Comparison of ENCODE assay signal across 10 cellular contexts in the genomic region with DNA sequence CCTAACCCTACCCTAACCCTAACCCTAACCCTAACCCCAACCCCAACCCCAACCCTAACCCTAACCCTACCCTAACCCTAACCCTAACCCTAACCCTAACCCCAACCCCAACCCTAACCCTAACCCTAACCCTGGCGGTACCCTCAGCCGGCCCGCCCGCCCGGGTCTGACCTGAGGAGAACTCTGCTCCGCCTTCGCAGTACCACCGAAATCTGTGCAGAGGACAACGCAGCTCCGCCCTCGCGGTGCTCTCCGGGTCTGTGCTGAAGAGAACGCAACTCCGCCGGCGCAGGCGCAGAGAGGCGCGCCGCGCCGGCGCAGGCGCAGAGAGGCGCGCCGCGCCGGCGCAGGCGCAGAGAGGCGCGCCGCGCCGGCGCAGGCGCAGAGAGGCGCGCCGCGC. TPM values are rescaled to one million over a fixed set of nuclear protein-coding genes. Genes with fewer than 3 reads are reported as not detected.
A peak's percentile ranks its signal among the peaks of the same experiment; 100 is the strongest.
DNase-seq lines count a peak whose midpoint lies in the region; ATAC-seq and TF ChIP-seq lines count a peak whose summit lies in the region.
"Not testable (repeated sequence)": the region's sequence is repeated elsewhere in the genome, so short reads cannot be mapped to it uniquely, and the experiment has no call there.
"Had no signal": no experiment of that assay in that cellular context is flagged by ENCODE, and none has a peak within 500 bp of the region (broad histone marks: within the 10 kb centered on the region; RNA-seq: fewer than 3 reads in every experiment).

No MANE protein-coding gene starts in this region.

- ATAC-seq in PC-3, right lobe of liver, upper lobe of right lung: not testable (repeated sequence)
- peak; percentile 24 for ATAC-seq in stimulated activated memory B cell treated with anti-CD40 and anti-IgM and Interleukin-4, amounts not matched to agents 10 μg/mL and 1 μg/mL and 100 μg/mL, for 72 hours

- H2BK12ac ChIP-seq in trophoblast cell (ENCODE audit: low read length), result not testable (repeated sequence)

- intact Hi-C loops in PC-3 (cut with micrococcal nuclease); activated CD4-positive, alpha-beta T cell treated with anti-CD3 and anti-CD28 coated beads, Interleukin-2, amount 10 ng/mL, durations not matched to agents 24 days and 14 days (cut with micrococcal nuclease); right lobe of liver (cut with DNase I); upper lobe of right lung (cut with DNase I): not testable (repeated sequence)

- CTCF ChIA-PET in PC-3 (lab: Charles Lee), result not testable (repeated sequence)

- H4K20me1 ChIP-seq in PC-3 (ENCODE audit: low read length), result not testable (repeated sequence)

- H3K27ac Mint-ChIP-seq in activated CD4-positive, alpha-beta T cell treated with anti-CD3 and anti-CD28 coated beads, Interleukin-2, amount 10 ng/mL, durations not matched to agents 24 days and 14 days; stimulated activated memory B cell treated with anti-CD40 and anti-IgM and Interleukin-4, amounts not matched to agents 10 μg/mL and 1 μg/mL and 100 μg/mL, for 72 hours: not testable (repeated sequence)

- not testable (repeated sequence) for H4K91ac ChIP-seq in trophoblast cell (ENCODE audit: low read depth, low read length)

- H3K18ac ChIP-seq in trophoblast cell (ENCODE audit: low read length), result not testable (repeated sequence)

- not testable (repeated sequence) for H3K4me2 ChIP-seq in PC-3 (ENCODE audit: low read length); trophoblast cell (ENCODE audit: low read length)

- not testable (repeated sequence) for H2BK5ac ChIP-seq in trophoblast cell (ENCODE audit: low read depth, low read length, poor library complexity)

- H3K79me2 ChIP-seq in PC-3 (ENCODE audit: low read length); trophoblast cell (ENCODE audit: control insufficient read depth, insufficient read depth, low read length, poor library complexity): not testable (repeated sequence)

- not testable (repeated sequence) for H3K36me3 Mint-ChIP-seq in activated CD4-positive, alpha-beta T cell treated with anti-CD3 and anti-CD28 coated beads, Interleukin-2, amount 10 ng/mL, durations not matched to agents 24 days and 14 days (ENCODE audit: low read depth); stimulated activated memory B cell treated with anti-CD40 and anti-IgM and Interleukin-4, amounts not matched to agents 10 μg/mL and 1 μg/mL and 100 μg/mL, for 72 hours

- not testable (repeated sequence) for H3K9me2 ChIP-seq in PC-3 (replicated peaks; ENCODE audit: low read length)

- not testable (repeated sequence) for H3K79me1 ChIP-seq in trophoblast cell (ENCODE audit: low read length)

- not testable (repeated sequence) for H2BK120ac ChIP-seq in trophoblast cell (ENCODE audit: insufficient read depth, low read length, poor library complexity)

- not testable (repeated sequence) for H3K27me3 ChIP-seq in PC-3 (ENCODE audit: low read length); right lobe of liver; trophoblast cell (ENCODE audit: insufficient read depth, low read length); upper lobe of right lung

- not testable (repeated sequence) for H3K9me3 Mint-ChIP-seq in activated CD4-positive, alpha-beta T cell treated with anti-CD3 and anti-CD28 coated beads, Interleukin-2, amount 10 ng/mL, durations not matched to agents 24 days and 14 days; stimulated activated memory B cell treated with anti-CD40 and anti-IgM and Interleukin-4, amounts not matched to agents 10 μg/mL and 1 μg/mL and 100 μg/mL, for 72 hours

- H3K36me3 ChIP-seq in PC-3 (ENCODE audit: low read depth, low read length); right lobe of liver; trophoblast cell (ENCODE audit: control insufficient read depth in 1 of 2, insufficient read depth in 2 of 2, low read length in 2 of 2); upper lobe of right lung: not testable (repeated sequence)

- not testable (repeated sequence) for BruUV-seq in PC-3 (replicated peaks; lab: Mats Ljungman, UMichigan)

- not testable (repeated sequence) for H3K9me3 ChIP-seq in PC-3 (ENCODE audit: low read length); right lobe of liver; trophoblast cell (ENCODE audit: insufficient read depth, low read depth, low read length); upper lobe of right lung

- H3K4me3 Mint-ChIP-seq in activated CD4-positive, alpha-beta T cell treated with anti-CD3 and anti-CD28 coated beads, Interleukin-2, amount 10 ng/mL, durations not matched to agents 24 days and 14 days; stimulated activated memory B cell treated with anti-CD40 and anti-IgM and Interleukin-4, amounts not matched to agents 10 μg/mL and 1 μg/mL and 100 μg/mL, for 72 hours: not testable (repeated sequence)

- H3F3A ChIP-seq in PC-3 (ENCODE audit: low read length, unreplicated experiment), result not testable (repeated sequence)

- H4K12ac ChIP-seq in trophoblast cell (ENCODE audit: low read depth, low read length), result not testable (repeated sequence)

- DNase-seq in PC-3 (peak; percentile 0), fibroblast of villous mesenchyme (ENCODE audit: low read depth) (peak; percentile 49), right lobe of liver (peak in 2 of 3 donors; percentile 53 to 68), trophoblast cell (peak; percentile 31 to 76), upper lobe of right lung (peak; percentile 66)
- peak; percentile 54 for DNase-seq in activated CD4-positive, alpha-beta T cell treated with anti-CD3 and anti-CD28 coated beads, Interleukin-2, amount 10 ng/mL, durations not matched to agents 24 days and 14 days

- H3K4me1 ChIP-seq in PC-3 (ENCODE audit: insufficient read depth, low read length); right lobe of liver; trophoblast cell (ENCODE audit: control insufficient read depth in 1 of 2, insufficient read depth in 2 of 2, low read length in 2 of 2); upper lobe of right lung: not testable (repeated sequence)

- WGBS in right lobe of liver (ENCODE audit: insufficient coverage, low coverage, low lambda C conversion rate, missing lambda C conversion rate), result 88% methylated on average over 41 of the region's 43 CpGs
- WGBS in trophoblast cell (ENCODE audit: extremely low coverage, insufficient coverage, insufficient read length), result no CpG with 5 or more reads among the region's 43 CpGs

- H3K4ac ChIP-seq in trophoblast cell (ENCODE audit: low read depth, low read length), result not testable (repeated sequence)

- not testable (repeated sequence) for H2AK5ac ChIP-seq in trophoblast cell (ENCODE audit: low read length)

- not testable (repeated sequence) for H3K23ac ChIP-seq in trophoblast cell (ENCODE audit: low read length)

- H3K4me3 ChIP-seq in PC-3 (ENCODE audit: low read length); fibroblast of villous mesenchyme (ENCODE audit: low read depth, low read length); right lobe of liver; trophoblast cell (ENCODE audit: low read depth, low read length); upper lobe of right lung: not testable (repeated sequence)

- POLR2A ChIA-PET in PC-3 (lab: Charles Lee; ENCODE audit: unreplicated experiment), result not testable (repeated sequence)

- TF ChIP-seq POLR2A in right lobe of liver (IDR thresholded peaks at IDR 0.05), result not testable (repeated sequence)

- not testable (repeated sequence) for TF ChIP-seq CTCF in PC-3 (conservative IDR thresholded peaks at IDR 0.05; ENCODE audit: low read depth, low read length); fibroblast of villous mesenchyme (IDR thresholded peaks at IDR 0.05; ENCODE audit: insufficient read depth, low read depth, low read length); right lobe of liver (IDR thresholded peaks at IDR 0.05); upper lobe of right lung (IDR thresholded peaks at IDR 0.05)

- H3K4me1 Mint-ChIP-seq in activated CD4-positive, alpha-beta T cell treated with anti-CD3 and anti-CD28 coated beads, Interleukin-2, amount 10 ng/mL, durations not matched to agents 24 days and 14 days; stimulated activated memory B cell treated with anti-CD40 and anti-IgM and Interleukin-4, amounts not matched to agents 10 μg/mL and 1 μg/mL and 100 μg/mL, for 72 hours: not testable (repeated sequence)

- H3K27ac ChIP-seq in PC-3 (ENCODE audit: low read length); right lobe of liver; trophoblast cell (ENCODE audit: low read depth, low read length); upper lobe of right lung: not testable (repeated sequence)

- not testable (repeated sequence) for H3K9ac ChIP-seq in PC-3 (ENCODE audit: low read length); trophoblast cell (ENCODE audit: low read length)

- not testable (repeated sequence) for H3K27me3 Mint-ChIP-seq in activated CD4-positive, alpha-beta T cell treated with anti-CD3 and anti-CD28 coated beads, Interleukin-2, amount 10 ng/mL, durations not matched to agents 24 days and 14 days; stimulated activated memory B cell treated with anti-CD40 and anti-IgM and Interleukin-4, amounts not matched to agents 10 μg/mL and 1 μg/mL and 100 μg/mL, for 72 hours

- H4K8ac ChIP-seq in trophoblast cell (ENCODE audit: low read depth, low read length), result not testable (repeated sequence)

- H3K14ac ChIP-seq in trophoblast cell (ENCODE audit: low read length), result not testable (repeated sequence)

- not testable (repeated sequence) for H2AFZ ChIP-seq in PC-3 (ENCODE audit: low read length); trophoblast cell (ENCODE audit: insufficient read depth, low read length, poor library complexity)

RNA-seq across cellular contexts. Expression of gene IQSEC3, which starts 56.1 kb away (rescaled TPM):
- 0.11 TPM in 1 of 2 replicates, not detected in the other for total RNA-seq in PC-3 (2014; rRNA removed)
- total RNA-seq in activated CD4-positive, alpha-beta T cell treated with anti-CD3 and anti-CD28 coated beads, Interleukin-2, amount 10 ng/mL, durations not matched to agents 24 days and 14 days, result 0.05 and 0.21 TPM in 2 replicates
- under 0.01 TPM in 2 replicates for total RNA-seq in fibroblast of villous mesenchyme
- under 1 TPM in 5 of 6 experiments, not detected in 1; 0.05 to 0.64 (median 0.15) TPM for total RNA-seq in right lobe of liver
- polyA plus RNA-seq in trophoblast cell (2013), result 0.01 and 0.21 TPM in 2 replicates
- total RNA-seq in upper lobe of right lung, result 4.6 TPM
- total RNA-seq: A172, A673, HFFc6 had no signal

Comparison
In these comparisons a context has a peak if more than half of its experiments do, and no peak if none do; other contexts are left out.
1. DNase-seq: peak in every context shown above with its lines; median percentile 66 in upper lobe of right lung; 60 in right lobe of liver; 54 in activated CD4-positive, alpha-beta T cell treated with anti-CD3 and anti-CD28 coated beads, Interleukin-2, amount 10 ng/mL, durations not matched to agents 24 days and 14 days; 54 in trophoblast cell; 49 in fibroblast of villous mesenchyme; 0 in PC-3.